Comparison of ENCODE assay signal across 7 cellular contexts in genomic region chr3:53252947-53253322, GRCh38. TPM values are rescaled to one million over a fixed set of nuclear protein-coding genes. Genes with fewer than 3 reads are reported as not detected.
DNase-seq lines count a peak whose midpoint lies in the region; FAIRE-seq and TF ChIP-seq lines count a peak whose summit lies in the region.
"Not testable (repeated sequence)": the region's sequence is repeated elsewhere in the genome, so short reads cannot be mapped to it uniquely, and the experiment has no call there.

No MANE protein-coding gene starts in this region.

- FAIRE-seq in keratinocyte (lab: Jason Lieb, UNC): not testable (repeated sequence)

- not testable (repeated sequence) for H2AFZ ChIP-seq in keratinocyte (ENCODE audit: control insufficient read depth, low read length)

- peaks cover 62% of the 10 kb centered on the region for H3K4me1 Mint-ChIP-seq in activated CD4-positive, alpha-beta T cell treated with anti-CD3 and anti-CD28 coated beads, Interleukin-2, amount 10 ng/mL, durations not matched to agents 7 days and 5 days
- peaks cover 58% of the 10 kb centered on the region for H3K4me1 Mint-ChIP-seq in osteocyte (ENCODE audit: unreplicated experiment)

- H3K27me3 ChIP-seq in ascending aorta; esophagus muscularis mucosa; keratinocyte (ENCODE audit: control insufficient read depth, extremely low read depth, insufficient read depth, low read length): not testable (repeated sequence)

- H3K27ac Mint-ChIP-seq in activated CD4-positive, alpha-beta T cell treated with anti-CD3 and anti-CD28 coated beads, Interleukin-2, amount 10 ng/mL, durations not matched to agents 7 days and 5 days: peak overlapping the region; percentile 67
- peak overlapping the region; percentile 93 for H3K27ac Mint-ChIP-seq in osteocyte (ENCODE audit: unreplicated experiment)

- peak overlapping the region; percentile 28 for H3K4me3 Mint-ChIP-seq in activated CD4-positive, alpha-beta T cell treated with anti-CD3 and anti-CD28 coated beads, Interleukin-2, amount 10 ng/mL, durations not matched to agents 7 days and 5 days
- H3K4me3 Mint-ChIP-seq in osteocyte (ENCODE audit: unreplicated experiment): peak overlapping the region; percentile 90

- CTCF ChIA-PET in activated CD4-positive, alpha-beta T cell treated with anti-CD3 and anti-CD28 coated beads, Interleukin-2, amount 10 ng/mL, durations not matched to agents 7 days and 5 days (lab: Charles Lee): interaction anchor here (0.6 to 2.2 kb wide), 3 partner anchors 20 to 272 kb away, joined by 4 to 9 read pairs (median 6); no protein-coding TSS in a partner anchor

- H3K4me1 ChIP-seq in ES-I3 (ENCODE audit: insufficient read depth, low read length) (peaks cover 33% of the 10 kb centered on the region), ascending aorta (peaks cover 3 to 45% of the 10 kb centered on the region in 2 donors), esophagus muscularis mucosa (peaks cover 59 to 77% (median 75%) of the 10 kb centered on the region in 4 donors), keratinocyte (ENCODE audit: control insufficient read depth, extremely low read depth, insufficient read depth, low read length) (peaks cover 18% of the 10 kb centered on the region)

- H3K4me3 ChIP-seq in NB4 (ENCODE audit: low read depth, low read length) (peak overlapping the region; percentile 91), ascending aorta (peak overlapping the region; percentile 63 to 87), esophagus muscularis mucosa (peak overlapping the region; percentile 20 to 99 (median 66))
- not testable (repeated sequence) for H3K4me3 ChIP-seq in keratinocyte (ENCODE audit: control insufficient read depth in 2 of 3, extremely low read depth in 1 of 3, insufficient read depth in 2 of 3, low read depth in 1 of 3, low read length in 3 of 3)

- peak overlapping the region; percentile 91 for H3K9ac ChIP-seq in ES-I3 (ENCODE audit: low read depth, low read length)
- not testable (repeated sequence) for H3K9ac ChIP-seq in keratinocyte (ENCODE audit: control insufficient read depth, extremely low read depth, insufficient read depth, low read length)

- H3K9me1 ChIP-seq in keratinocyte (ENCODE audit: control insufficient read depth, extremely low read depth, insufficient read depth, low read length): not testable (repeated sequence)

- POLR2A ChIA-PET in activated CD4-positive, alpha-beta T cell treated with anti-CD3 and anti-CD28 coated beads, Interleukin-2, amount 10 ng/mL, durations not matched to agents 7 days and 5 days (lab: Charles Lee): not testable (repeated sequence)

- dilution Hi-C loops in keratinocyte (cut with MboI; ENCODE audit: extremely low pct_ligation_motif_present, low sequenced_read_pairs): not testable (repeated sequence)

- not testable (repeated sequence) for DNase-seq in NB4 (ENCODE audit: low read depth); activated CD4-positive, alpha-beta T cell treated with anti-CD3 and anti-CD28 coated beads, Interleukin-2, amount 10 ng/mL, durations not matched to agents 7 days and 5 days; ascending aorta (ENCODE audit: low spot score in 2 of 2); esophagus muscularis mucosa (ENCODE audit: extremely low spot score); keratinocyte (ENCODE audit: low read depth, low spot score); osteocyte (ENCODE audit: extremely low spot score, unreplicated experiment)

- peak overlapping the region; percentile 93 for H3K4me2 ChIP-seq in keratinocyte (ENCODE audit: control insufficient read depth, extremely low read depth, insufficient read depth, low read depth, low read length)

- H3K27ac ChIP-seq in ascending aorta (peak overlapping the region in 1 of 2 donors; percentile 35), esophagus muscularis mucosa (replicated peaks in 1 of 4) (peak overlapping the region; percentile 55 to 95 (median 92))
- not testable (repeated sequence) for H3K27ac ChIP-seq in keratinocyte (ENCODE audit: control insufficient read depth, insufficient read depth, low read length)

- peaks cover 79% of the 10 kb centered on the region for H3K79me2 ChIP-seq in keratinocyte (ENCODE audit: control insufficient read depth, insufficient read depth, low read length)

- H3K9me3 Mint-ChIP-seq in activated CD4-positive, alpha-beta T cell treated with anti-CD3 and anti-CD28 coated beads, Interleukin-2, amount 10 ng/mL, durations not matched to agents 7 days and 5 days; osteocyte (ENCODE audit: unreplicated experiment): not testable (repeated sequence)

- not testable (repeated sequence) for TF ChIP-seq EP300 in esophagus muscularis mucosa (IDR thresholded peaks at IDR 0.05)

- peaks cover 11% of the 10 kb centered on the region for H3K36me3 Mint-ChIP-seq in activated CD4-positive, alpha-beta T cell treated with anti-CD3 and anti-CD28 coated beads, Interleukin-2, amount 10 ng/mL, durations not matched to agents 7 days and 5 days (ENCODE audit: low read depth)
- peaks cover 11% of the 10 kb centered on the region for H3K36me3 Mint-ChIP-seq in osteocyte (ENCODE audit: unreplicated experiment)

- not testable (repeated sequence) for H3K27me3 Mint-ChIP-seq in activated CD4-positive, alpha-beta T cell treated with anti-CD3 and anti-CD28 coated beads, Interleukin-2, amount 10 ng/mL, durations not matched to agents 7 days and 5 days; osteocyte (ENCODE audit: unreplicated experiment)

- H3K36me3 ChIP-seq in ES-I3 (ENCODE audit: insufficient read depth, low read length) (peaks cover 22% of the 10 kb centered on the region), keratinocyte (ENCODE audit: control insufficient read depth in 2 of 2, extremely low read depth in 1 of 2, insufficient read depth in 2 of 2, low read length in 2 of 2) (peaks cover 13 to 17% of the 10 kb centered on the region in 2 experiments)
- not testable (repeated sequence) for H3K36me3 ChIP-seq in ascending aorta, esophagus muscularis mucosa

- intact Hi-C loops in ascending aorta (cut with DNase I); esophagus muscularis mucosa (cut with DNase I): not testable (repeated sequence)

- H4K20me1 ChIP-seq in keratinocyte (ENCODE audit: control insufficient read depth, extremely low read depth, insufficient read depth, low read length): peaks cover 60% of the 10 kb centered on the region

- 85% methylated on average over 8 of the region's 8 CpGs for WGBS in esophagus muscularis mucosa

- TF ChIP-seq POLR2A in NB4 (IDR thresholded peaks at IDR 0.05; ENCODE audit: extremely low read depth, insufficient read length); esophagus muscularis mucosa (IDR thresholded peaks at IDR 0.05; ENCODE audit: low read depth): not testable (repeated sequence)

- not testable (repeated sequence) for H3K9me3 ChIP-seq in ES-I3 (ENCODE audit: control insufficient read depth, insufficient read depth, low read length); ascending aorta; esophagus muscularis mucosa; keratinocyte (ENCODE audit: control insufficient read depth, low read depth, low read length)

- TF ChIP-seq CTCF in NB4 (IDR thresholded peaks at IDR 0.05; ENCODE audit: low read depth, low read length); ascending aorta (IDR thresholded peaks at IDR 0.05); esophagus muscularis mucosa (IDR thresholded peaks at IDR 0.05); keratinocyte (optimal IDR thresholded peaks at IDR 0.05 in 1 of 3, IDR thresholded peaks at IDR 0.05 in 1 of 3, conservative IDR thresholded peaks at IDR 0.05 in 1 of 3; ENCODE audit: extremely low read depth in 1 of 3, insufficient read depth in 2 of 3, low read length in 3 of 3); osteocyte (IDR thresholded peaks at IDR 0.05): not testable (repeated sequence)

RNA-seq across cellular contexts. Expression of gene TKT, which starts 2.9 kb away (rescaled TPM):
- 100 to 1,000 TPM; 224 to 228 TPM for total RNA-seq in activated CD4-positive, alpha-beta T cell treated with anti-CD3 and anti-CD28 coated beads, Interleukin-2, amount 10 ng/mL, durations not matched to agents 7 days and 5 days
- total RNA-seq in ascending aorta (219 TPM), esophagus muscularis mucosa (100 to 1,000 TPM; 295 to 524 (median 378) TPM), osteocyte (480 and 494 TPM in 2 replicates)
- polyA plus RNA-seq in keratinocyte: 225 to 282 TPM (median 266 TPM) in 3 replicates
- polyA plus RNA-seq in keratinocyte (2011; ENCODE audit: low read depth): 49.0 TPM
- polyA plus RNA-seq in keratinocyte (2011; cell fraction: cytosol; rRNA removed): 157 and 279 TPM in 2 replicates
- 177 and 237 TPM in 2 replicates for polyA plus RNA-seq in keratinocyte (2011; cell fraction: nucleus; rRNA removed)
- polyA plus RNA-seq in keratinocyte (2012; ENCODE audit: low replicate concordance): 176 and 519 TPM in 2 replicates
- polyA minus RNA-seq in keratinocyte: 167 to 388 TPM (median 197 TPM) in 3 replicates
- 270 TPM for polyA minus RNA-seq in keratinocyte (2011; cell fraction: cytosol; rRNA and poly(A)+ RNA removed)
- 129 and 143 TPM in 2 replicates for polyA minus RNA-seq in keratinocyte (2011; cell fraction: nucleus; rRNA and poly(A)+ RNA removed)
